25 cellular contexts compared by ENCODE assay signal in genomic region chr5:99600952-99601351, GRCh38.
"Had no signal": no experiment of that assay in that cellular context is flagged by ENCODE, and none has a peak within 500 bp of the region (broad histone marks: within the 10 kb centered on the region; RNA-seq: fewer than 3 reads in every experiment).

No MANE protein-coding gene starts in this region.

- H3K9me3 ChIP-seq: ascending aorta, heart left ventricle, left lung, right atrium auricular region, stomach, thyroid gland, upper lobe of right lung had no signal

- H3K4me3 ChIP-seq: ascending aorta, heart left ventricle, left lung, lung, right atrium auricular region, stomach, thyroid gland, upper lobe of right lung had no signal

- ATAC-seq: heart left ventricle; left lung; stimulated activated naive B cell treated with anti-CD40 and anti-IgM and Interleukin-4, amounts not matched to agents 10 μg/mL and 1 μg/mL and 100 μg/mL, for 72 hours; upper lobe of right lung had no signal

- H3K4me1 ChIP-seq: ascending aorta, heart left ventricle, left lung, right atrium auricular region, stomach, thyroid gland, upper lobe of right lung had no signal

- DNase-seq: activated CD4-positive, alpha-beta memory T cell treated with anti-CD3 and anti-CD28 coated beads for 36 hours; activated CD4-positive, alpha-beta T cell treated with anti-CD3 and anti-CD28 coated beads, Interleukin-2, amount 10 ng/mL, durations not matched to agents 24 days and 14 days; activated CD4-positive, CD25-positive, alpha-beta regulatory T cell treated with anti-CD3 and anti-CD28 coated beads, Interleukin-2, amount 50 U/mL, for 72 hours; activated CD8-positive, alpha-beta memory T cell treated with anti-CD3 and anti-CD28 coated beads, Interleukin-2, amount 50 U/mL, for 48 hours; activated gamma-delta T cell; activated naive CD4-positive, alpha-beta T cell treated with anti-CD3 and anti-CD28 coated beads, Interleukin-2, amount 10 ng/mL, durations not matched to agents 7 days and 5 days; activated naive CD8-positive, alpha-beta T cell treated with anti-CD3 and anti-CD28 coated beads, Interleukin-2, amount 10 ng/mL, durations not matched to agents 7 days and 5 days; activated T-cell treated with anti-CD3 and anti-CD28 coated beads, Interleukin-2, amount 50 U/mL, for 24 hours; dermis blood vessel endothelial cell; effector CD4-positive, alpha-beta T cell; foreskin fibroblast; heart left ventricle; hypothalamus; left lung; naive B cell; stimulated activated CD4-positive, alpha-beta T cell treated with anti-CD3 and anti-CD28 coated beads, Interleukin-15, amount 100 ng/mL, for 24 hours; stimulated activated CD4-positive, alpha-beta T cell treated with anti-CD3 and anti-CD28 coated beads, Interleukin-2, amount 100 ng/mL, for 24 hours; stimulated activated naive B cell treated with anti-CD40 and anti-IgM and Interleukin-4, amounts not matched to agents 10 μg/mL and 1 μg/mL and 100 μg/mL, for 72 hours; stomach; T-helper 2 cell; thyroid gland; upper lobe of right lung had no signal

- H3K36me3 ChIP-seq: ascending aorta, heart left ventricle, left lung, right atrium auricular region, stomach, thyroid gland, upper lobe of right lung had no signal

- H3K27me3 ChIP-seq: ascending aorta, heart left ventricle, left lung, right atrium auricular region, stomach, thyroid gland, upper lobe of right lung had no signal

- H3K27ac ChIP-seq: ascending aorta, heart left ventricle, left lung, right atrium auricular region, stomach, thyroid gland, upper lobe of right lung had no signal
